15 cellular contexts compared by ENCODE assay signal in the genomic region with DNA sequence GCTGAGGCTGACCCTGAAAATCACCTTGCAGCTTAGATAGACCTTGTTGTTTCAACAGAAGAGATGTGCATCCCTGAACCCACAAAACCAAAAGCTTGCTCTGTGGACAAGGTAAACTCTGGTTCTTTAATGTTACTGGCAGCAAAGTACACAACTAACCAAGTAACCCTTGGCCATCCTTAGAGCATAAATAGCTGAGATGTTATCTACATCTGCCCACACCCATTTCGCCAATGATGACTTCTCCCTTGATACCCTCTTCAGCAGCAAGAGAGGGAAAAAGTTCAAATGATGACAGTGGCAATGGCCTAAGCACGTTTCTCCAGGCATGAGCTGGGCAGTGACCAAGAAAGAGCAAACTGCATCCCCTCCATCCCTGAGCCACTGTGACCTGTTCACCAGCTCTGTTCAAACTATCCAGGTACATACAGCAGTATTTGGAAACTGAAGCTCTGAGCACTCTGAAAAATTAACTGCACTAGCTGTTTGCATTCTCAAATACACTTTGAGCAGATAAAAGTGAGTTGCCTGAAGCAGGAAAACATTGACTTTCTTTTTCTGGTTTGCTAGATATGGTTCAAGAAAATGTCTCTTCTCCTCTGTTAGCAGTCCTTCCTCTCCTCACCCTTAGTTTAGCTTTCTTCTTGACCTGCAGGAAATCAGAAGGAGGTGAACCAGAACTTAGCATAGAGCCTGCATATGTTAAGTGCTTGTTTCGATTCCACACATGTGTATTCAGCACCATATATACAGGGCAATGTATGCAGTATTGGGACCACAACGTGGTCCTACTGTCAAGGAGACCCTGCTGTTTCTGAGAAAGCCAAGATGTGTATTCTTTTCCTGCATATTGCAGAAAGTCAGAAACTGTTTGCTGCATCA.
DNase-seq lines count a peak whose midpoint lies in the region; ATAC-seq and TF ChIP-seq lines count a peak whose summit lies in the region.
"Had no signal": no experiment of that assay in that cellular context is flagged by ENCODE, and none has a peak within 500 bp of the region (broad histone marks: within the 10 kb centered on the region; RNA-seq: fewer than 3 reads in every experiment).

No MANE protein-coding gene starts in this region.

- peaks cover 6% of the 10 kb centered on the region for H3K4me1 ChIP-seq in right cardiac atrium (ENCODE audit: control insufficient read depth, insufficient read depth, low read length)
- H3K4me1 ChIP-seq: colonic mucosa had no signal

- peaks cover 51% of the 10 kb centered on the region for H3K4me1 Mint-ChIP-seq in activated naive CD8-positive, alpha-beta T cell treated with anti-CD3 and anti-CD28 coated beads, Interleukin-2, amount 10 ng/mL, durations not matched to agents 7 days and 5 days
- H3K4me1 Mint-ChIP-seq in activated naive CD8-positive, alpha-beta T cell treated with anti-CD3 and anti-CD28 coated beads for 36 hours: peaks cover 56% of the 10 kb centered on the region
- H3K4me1 Mint-ChIP-seq in activated B cell treated with CpG ODN at 0.5 μM for 24 hours: peaks cover 92% of the 10 kb centered on the region
- peaks cover 55 to 86% of the 10 kb centered on the region in 2 donors for H3K4me1 Mint-ChIP-seq in stimulated activated naive B cell treated with anti-CD40 and anti-IgM and Interleukin-4, amounts not matched to agents 10 μg/mL and 1 μg/mL and 100 μg/mL, for 72 hours

- CTCF ChIA-PET in activated B cell treated with CpG ODN at 0.5 μM for 24 hours (lab: Charles Lee): interaction anchor here (1.1 kb wide), 1 partner anchor 10 kb away, joined by 3 read pairs; no protein-coding TSS in a partner anchor

- intact Hi-C loops in activated B cell treated with CpG ODN at 0.5 μM for 24 hours (cut with micrococcal nuclease): loop anchor here (10.0 kb wide), 1 partner anchor 340 kb away; a partner anchor contains a TSS
- intact Hi-C loops in right cardiac atrium (cut with DNase I): no loop called here

- peak overlapping the region; percentile 9 for H3K4me3 Mint-ChIP-seq in activated naive CD8-positive, alpha-beta T cell treated with anti-CD3 and anti-CD28 coated beads, Interleukin-2, amount 10 ng/mL, durations not matched to agents 7 days and 5 days
- H3K4me3 Mint-ChIP-seq in activated naive CD8-positive, alpha-beta T cell treated with anti-CD3 and anti-CD28 coated beads for 36 hours: no peak overlapping the region
- H3K4me3 Mint-ChIP-seq in activated B cell treated with CpG ODN at 0.5 μM for 24 hours: peak overlapping the region; percentile 40
- peak overlapping the region in 1 of 2 donors; percentile 14 for H3K4me3 Mint-ChIP-seq in stimulated activated naive B cell treated with anti-CD40 and anti-IgM and Interleukin-4, amounts not matched to agents 10 μg/mL and 1 μg/mL and 100 μg/mL, for 72 hours
- H3K4me3 Mint-ChIP-seq: activated T-helper 1 cell treated with anti-CD3 and anti-CD28 coated beads, Interleukin-12 subunit alpha, Interleukin-12 subunit beta, Interleukin-2, Interleukin-4 antibody, amounts not matched to agents 30 ng/mL and 10 ng/mL and 1 ng/mL, durations not matched to agents 14 hours and 24 hours and 36 hours had no signal

- no peak overlapping the region for H3K4me3 ChIP-seq in right cardiac atrium (ENCODE audit: low read length)
- H3K4me3 ChIP-seq: colonic mucosa had no signal

- no peaks in the 10 kb centered on the region for H3K27me3 Mint-ChIP-seq in activated naive CD8-positive, alpha-beta T cell treated with anti-CD3 and anti-CD28 coated beads, Interleukin-2, amount 10 ng/mL, durations not matched to agents 7 days and 5 days
- H3K27me3 Mint-ChIP-seq in activated naive CD8-positive, alpha-beta T cell treated with anti-CD3 and anti-CD28 coated beads for 36 hours: no peaks in the 10 kb centered on the region
- no peaks in the 10 kb centered on the region for H3K27me3 Mint-ChIP-seq in activated B cell treated with CpG ODN at 0.5 μM for 24 hours
- no peaks in the 10 kb centered on the region for H3K27me3 Mint-ChIP-seq in stimulated activated naive B cell treated with anti-CD40 and anti-IgM and Interleukin-4, amounts not matched to agents 10 μg/mL and 1 μg/mL and 100 μg/mL, for 72 hours

- H3K9me3 Mint-ChIP-seq in activated naive CD8-positive, alpha-beta T cell treated with anti-CD3 and anti-CD28 coated beads, Interleukin-2, amount 10 ng/mL, durations not matched to agents 7 days and 5 days: no peaks in the 10 kb centered on the region
- H3K9me3 Mint-ChIP-seq in activated naive CD8-positive, alpha-beta T cell treated with anti-CD3 and anti-CD28 coated beads for 36 hours: no peaks in the 10 kb centered on the region
- no peaks in the 10 kb centered on the region for H3K9me3 Mint-ChIP-seq in activated B cell treated with CpG ODN at 0.5 μM for 24 hours
- H3K9me3 Mint-ChIP-seq in stimulated activated naive B cell treated with anti-CD40 and anti-IgM and Interleukin-4, amounts not matched to agents 10 μg/mL and 1 μg/mL and 100 μg/mL, for 72 hours: no peaks in the 10 kb centered on the region
- H3K9me3 Mint-ChIP-seq: activated T-helper 1 cell treated with anti-CD3 and anti-CD28 coated beads, Interleukin-12 subunit alpha, Interleukin-12 subunit beta, Interleukin-2, Interleukin-4 antibody, amounts not matched to agents 30 ng/mL and 10 ng/mL and 1 ng/mL, durations not matched to agents 14 hours and 24 hours and 36 hours had no signal

- peak; percentile 29 for ATAC-seq in activated naive CD8-positive, alpha-beta T cell treated with anti-CD3 and anti-CD28 coated beads, Interleukin-2, amount 10 ng/mL, durations not matched to agents 7 days and 5 days (ENCODE audit: low read depth)
- ATAC-seq in HG02678 (IDR thresholded peaks at IDR 0.05; ENCODE audit: unreplicated experiment) (peak; percentile 39), activated B cell treated with CpG ODN at 0.5 μM for 24 hours (ENCODE audit: low read depth) (no peak), right cardiac atrium (no peak)
- no peak for ATAC-seq in stimulated activated naive B cell treated with anti-CD40 and anti-IgM and Interleukin-4, amounts not matched to agents 10 μg/mL and 1 μg/mL and 100 μg/mL, for 72 hours (replicated peaks)
- ATAC-seq: activated CD4-positive, CD25-positive, alpha-beta regulatory T cell treated with anti-CD3 and anti-CD28 coated beads, Interleukin-2, amount 50 U/mL, for 24 hours had no signal

- H3K27ac Mint-ChIP-seq in activated naive CD8-positive, alpha-beta T cell treated with anti-CD3 and anti-CD28 coated beads, Interleukin-2, amount 10 ng/mL, durations not matched to agents 7 days and 5 days: peak overlapping the region; percentile 59
- H3K27ac Mint-ChIP-seq in activated naive CD8-positive, alpha-beta T cell treated with anti-CD3 and anti-CD28 coated beads for 36 hours: no peak overlapping the region
- H3K27ac Mint-ChIP-seq in activated B cell treated with CpG ODN at 0.5 μM for 24 hours: peak overlapping the region; percentile 89
- peak overlapping the region; percentile 1 for H3K27ac Mint-ChIP-seq in stimulated activated naive B cell treated with anti-CD40 and anti-IgM and Interleukin-4, amounts not matched to agents 10 μg/mL and 1 μg/mL and 100 μg/mL, for 72 hours
- H3K27ac Mint-ChIP-seq: activated T-helper 1 cell treated with anti-CD3 and anti-CD28 coated beads, Interleukin-12 subunit alpha, Interleukin-12 subunit beta, Interleukin-2, Interleukin-4 antibody, amounts not matched to agents 30 ng/mL and 10 ng/mL and 1 ng/mL, durations not matched to agents 14 hours and 24 hours and 36 hours had no signal

- POLR2A ChIA-PET in activated naive CD8-positive, alpha-beta T cell treated with anti-CD3 and anti-CD28 coated beads, Interleukin-2, amount 10 ng/mL, durations not matched to agents 7 days and 5 days (lab: Charles Lee): interaction anchor here (1.0 to 2.7 kb wide), 4 partner anchors 17 to 247 kb away, joined by 3 to 9 read pairs (median 6); no protein-coding TSS in a partner anchor
- POLR2A ChIA-PET in activated B cell treated with CpG ODN at 0.5 μM for 24 hours (lab: Charles Lee): interaction anchor here (0.8 to 5.5 kb wide), 5 partner anchors 10 to 231 kb away, joined by 3 to 88 read pairs (median 9); a partner anchor contains a TSS

- no peaks in the 10 kb centered on the region for H3K27me3 ChIP-seq in right cardiac atrium (ENCODE audit: control insufficient read depth, insufficient read depth)
- H3K27me3 ChIP-seq: colonic mucosa had no signal

- no peaks in the 10 kb centered on the region for H3K9me3 ChIP-seq in right cardiac atrium (ENCODE audit: control insufficient read depth, low read length)
- H3K9me3 ChIP-seq: colonic mucosa had no signal

- no peak overlapping the region for H3K27ac ChIP-seq in right cardiac atrium (ENCODE audit: low read length)
- H3K27ac ChIP-seq: colonic mucosa had no signal

- 90% methylated on average over 4 of the region's 4 CpGs for WGBS in right cardiac atrium

- DNase-seq in activated naive CD8-positive, alpha-beta T cell treated with anti-CD3 and anti-CD28 coated beads, Interleukin-2, amount 10 ng/mL, durations not matched to agents 7 days and 5 days: no peak
- no peak for DNase-seq in activated naive CD8-positive, alpha-beta T cell treated with anti-CD3 and anti-CD28 coated beads for 36 hours
- DNase-seq in activated B cell treated with CpG ODN at 0.5 μM for 24 hours (no peak), NCI-H526 treated with DMSO at 0.1 percent for 48 hours (lab: John Stamatoyannopoulos, UW) (no peak), right cardiac atrium (no peak), DMS153 (lab: John Stamatoyannopoulos, UW) (no peak)
- no peak for DNase-seq in stimulated activated naive B cell treated with anti-CD40 and anti-IgM and Interleukin-4, amounts not matched to agents 10 μg/mL and 1 μg/mL and 100 μg/mL, for 72 hours
- DNase-seq: colonic mucosa, foreskin melanocyte, MV-4-11, NCI-H2107, NCI-H82 had no signal

- peaks cover 3% of the 10 kb centered on the region for H3K36me3 Mint-ChIP-seq in activated naive CD8-positive, alpha-beta T cell treated with anti-CD3 and anti-CD28 coated beads, Interleukin-2, amount 10 ng/mL, durations not matched to agents 7 days and 5 days
- H3K36me3 Mint-ChIP-seq in activated naive CD8-positive, alpha-beta T cell treated with anti-CD3 and anti-CD28 coated beads for 36 hours: peaks cover 2% of the 10 kb centered on the region
- no peaks in the 10 kb centered on the region for H3K36me3 Mint-ChIP-seq in activated B cell treated with CpG ODN at 0.5 μM for 24 hours (ENCODE audit: low read depth)
- no peaks in the 10 kb centered on the region for H3K36me3 Mint-ChIP-seq in stimulated activated naive B cell treated with anti-CD40 and anti-IgM and Interleukin-4, amounts not matched to agents 10 μg/mL and 1 μg/mL and 100 μg/mL, for 72 hours

- no peak for TF ChIP-seq CTCF in activated B cell treated with CpG ODN at 0.5 μM for 24 hours (IDR thresholded peaks at IDR 0.05)

Comparison
In these comparisons a context has a peak if more than half of its experiments do, and no peak if none do; other contexts are left out.
1. ATAC-seq: peak in activated naive CD8-positive, alpha-beta T cell treated with anti-CD3 and anti-CD28 coated beads, Interleukin-2, amount 10 ng/mL, durations not matched to agents 7 days and 5 days (single experiment) and HG02678 (single experiment); none in activated B cell treated with CpG ODN at 0.5 μM for 24 hours (single experiment), stimulated activated naive B cell treated with anti-CD40 and anti-IgM and Interleukin-4, amounts not matched to agents 10 μg/mL and 1 μg/mL and 100 μg/mL, for 72 hours (0 of 2) and right cardiac atrium (0 of 2).